Comparison of ENCODE assay signal across 9 cellular contexts in genomic region chr21:43921602-43921978, GRCh38.
DNase-seq lines count a peak whose midpoint lies in the region; ATAC-seq lines count a peak whose summit lies in the region.
"Had no signal": no experiment of that assay in that cellular context is flagged by ENCODE, and none has a peak within 500 bp of the region (broad histone marks: within the 10 kb centered on the region; RNA-seq: fewer than 3 reads in every experiment).

No MANE protein-coding gene starts in this region.

- DNase-seq in activated CD8-positive, alpha-beta memory T cell treated with anti-CD3 and anti-CD28 coated beads, Interleukin-2, amount 50 U/mL, for 1 hour (ENCODE audit: extremely low read depth) = peak; percentile 23
- DNase-seq in activated CD8-positive, alpha-beta memory T cell treated with anti-CD3 and anti-CD28 coated beads, Interleukin-2, amount 50 U/mL, for 48 hours = no peak
- peak; percentile 44 for DNase-seq in activated CD4-positive, alpha-beta T cell treated with anti-CD3 and anti-CD28 coated beads, Interleukin-2, amount 50 U/mL, for 1 hour
- DNase-seq in effector memory CD8-positive, alpha-beta T cell = peak in 1 of 3 experiments; percentile 20
- peak; percentile 33 for DNase-seq in stimulated activated naive CD8-positive, alpha-beta T cell treated with anti-CD3 and anti-CD28 coated beads, Interleukin-15, Interleukin-2, amounts not matched to agents 100 U/mL and 50 U/mL, for 24 hours
- no peak for DNase-seq in UCSD-AML1 (lab: John Stamatoyannopoulos, UW; ENCODE audit: unreplicated experiment)
- no peak for DNase-seq in NCI-H1092 treated with DMSO at 0.1 percent for 48 hours (lab: John Stamatoyannopoulos, UW)
- DNase-seq: KG1 had no signal

- H3K4me3 Mint-ChIP-seq in effector memory CD8-positive, alpha-beta T cell = peak overlapping the region; percentile 36 to 68

- no peak for ATAC-seq in effector memory CD8-positive, alpha-beta T cell (replicated peaks)
- ATAC-seq in stimulated activated naive CD8-positive, alpha-beta T cell treated with anti-CD3 and anti-CD28 coated beads, Interleukin-15, Interleukin-2, amounts not matched to agents 100 U/mL and 50 U/mL, for 24 hours = peak; percentile 19
- no peak for ATAC-seq in GM18867 (IDR thresholded peaks at IDR 0.05; ENCODE audit: unreplicated experiment)

- H3K27ac Mint-ChIP-seq in effector memory CD8-positive, alpha-beta T cell = peak overlapping the region in 1 of 2 donors; percentile 53

- peaks cover 37% of the 10 kb centered on the region for H3K36me3 Mint-ChIP-seq in effector memory CD8-positive, alpha-beta T cell (ENCODE audit: insufficient read depth)

- H3K4me1 Mint-ChIP-seq in effector memory CD8-positive, alpha-beta T cell (ENCODE audit: low read depth in 2 of 2) = peaks cover 45 to 48% of the 10 kb centered on the region in 2 donors

- no peaks in the 10 kb centered on the region for H3K9me3 Mint-ChIP-seq in effector memory CD8-positive, alpha-beta T cell

- no peaks in the 10 kb centered on the region for H3K27me3 Mint-ChIP-seq in effector memory CD8-positive, alpha-beta T cell

Comparison
In these comparisons a context has a peak if more than half of its experiments do, and no peak if none do; other contexts are left out.
1. DNase-seq: peak in activated CD8-positive, alpha-beta memory T cell treated with anti-CD3 and anti-CD28 coated beads, Interleukin-2, amount 50 U/mL, for 1 hour (single experiment), activated CD4-positive, alpha-beta T cell treated with anti-CD3 and anti-CD28 coated beads, Interleukin-2, amount 50 U/mL, for 1 hour (single experiment) and stimulated activated naive CD8-positive, alpha-beta T cell treated with anti-CD3 and anti-CD28 coated beads, Interleukin-15, Interleukin-2, amounts not matched to agents 100 U/mL and 50 U/mL, for 24 hours (single experiment); none in activated CD8-positive, alpha-beta memory T cell treated with anti-CD3 and anti-CD28 coated beads, Interleukin-2, amount 50 U/mL, for 48 hours (single experiment), UCSD-AML1 (single experiment) and NCI-H1092 treated with DMSO at 0.1 percent for 48 hours (single experiment).